Comparison of ENCODE assay signal across 8 cellular contexts in the genomic region with DNA sequence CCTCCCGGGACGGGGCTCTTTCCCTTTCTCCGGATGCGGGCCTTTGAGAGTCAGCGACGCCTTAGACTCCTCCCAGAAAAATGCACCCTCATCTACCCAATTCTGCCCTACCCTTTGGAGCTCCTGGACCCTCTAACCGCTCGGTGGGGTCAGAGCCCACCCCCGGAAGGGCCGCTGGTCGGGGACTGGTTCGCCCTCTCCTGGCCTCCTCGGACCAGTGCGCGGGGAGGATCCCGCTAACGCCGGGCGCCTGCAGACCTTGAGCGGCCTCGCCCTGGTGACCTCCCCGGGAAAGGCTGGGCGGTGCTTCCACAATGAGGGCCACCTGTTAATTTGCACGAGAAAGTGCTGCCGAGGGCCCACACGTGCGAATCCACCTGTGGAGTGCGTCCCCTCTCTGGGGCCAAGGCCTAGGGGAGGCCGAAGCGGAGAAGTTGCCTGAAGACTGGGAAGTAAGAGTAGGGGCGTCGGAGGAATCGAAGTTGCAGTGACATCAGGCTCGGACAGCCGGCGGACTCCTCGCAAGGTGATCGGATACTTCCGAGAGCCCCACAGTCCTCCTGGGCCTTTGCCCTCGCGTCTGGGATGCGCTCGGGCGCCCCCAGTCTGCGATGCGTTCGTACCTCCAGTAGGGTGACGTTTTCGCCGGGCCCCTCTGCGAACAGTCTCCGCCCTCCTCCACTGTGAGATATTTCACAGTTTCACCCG.
DNase-seq lines count a peak whose midpoint lies in the region; ATAC-seq and TF ChIP-seq lines count a peak whose summit lies in the region.

No MANE protein-coding gene starts in this region.

- peaks cover 44% of the 10 kb centered on the region for H3K4me1 ChIP-seq in PC-3 (ENCODE audit: insufficient read depth, low read length)

- no peaks in the 10 kb centered on the region for H3K36me3 ChIP-seq in PC-3 (ENCODE audit: low read depth, low read length)

- no peaks in the 10 kb centered on the region for H3K27me3 ChIP-seq in PC-3 (ENCODE audit: low read length)

- no peaks in the 10 kb centered on the region for H3F3A ChIP-seq in PC-3 (ENCODE audit: low read length, unreplicated experiment)

- no TSS peak for BruUV-seq in PC-3 (replicated peaks; lab: Mats Ljungman, UMichigan)

- intact Hi-C loops in PC-3 (cut with micrococcal nuclease), result loop anchor here (1.0 to 5.0 kb wide), 6 partner anchors 43 to 681 kb away; a partner anchor contains a TSS
- intact Hi-C loops in natural killer cell (cut with micrococcal nuclease), result loop anchor here (1.0 to 10.0 kb wide), 7 partner anchors 62 to 1276 kb away; a partner anchor contains a TSS

- peak overlapping the region; percentile 63 for H3K9ac ChIP-seq in PC-3 (ENCODE audit: low read length)

- no peaks in the 10 kb centered on the region for H3K9me3 ChIP-seq in PC-3 (ENCODE audit: low read length)

- peak overlapping the region; percentile 60 for H3K27ac ChIP-seq in PC-3 (ENCODE audit: low read length)

- POLR2A ChIA-PET in PC-3 (lab: Charles Lee; ENCODE audit: unreplicated experiment), result no interaction called here

- no peaks in the 10 kb centered on the region for H3K36me3 Mint-ChIP-seq in activated T-helper 17 cell treated with anti-CD3 and anti-CD28 coated beads, Interleukin-2, amount 50 U/mL, for 72 hours (ENCODE audit: low read depth)
- H3K36me3 Mint-ChIP-seq in natural killer cell, result no peaks in the 10 kb centered on the region

- peak; percentile 60 for TF ChIP-seq CTCF in PC-3 (conservative IDR thresholded peaks at IDR 0.05; ENCODE audit: low read depth, low read length)
- TF ChIP-seq CTCF in natural killer cell (IDR thresholded peaks at IDR 0.05), result peak; percentile 81

- H2AFZ ChIP-seq in PC-3 (ENCODE audit: low read length), result peak overlapping the region; percentile 88

- no peaks in the 10 kb centered on the region for H3K9me2 ChIP-seq in PC-3 (replicated peaks; ENCODE audit: low read length)

- ATAC-seq in GM21367 (IDR thresholded peaks at IDR 0.05; ENCODE audit: unreplicated experiment) (peak; percentile 87), PC-3 (peak; percentile 68), natural killer cell (peak; percentile 92 to 98 (median 93))
- ATAC-seq in activated T-helper 17 cell treated with anti-CD3 and anti-CD28 coated beads, Interleukin-2, amount 50 U/mL, for 72 hours (replicated peaks), result peak; percentile 91

- H3K4me3 Mint-ChIP-seq in activated T-helper 17 cell treated with anti-CD3 and anti-CD28 coated beads, Interleukin-2, amount 50 U/mL, for 72 hours, result peak overlapping the region; percentile 89
- peak overlapping the region; percentile 90 for H3K4me3 Mint-ChIP-seq in natural killer cell

- H3K4me1 Mint-ChIP-seq in activated T-helper 17 cell treated with anti-CD3 and anti-CD28 coated beads, Interleukin-2, amount 50 U/mL, for 72 hours, result peaks cover 25% of the 10 kb centered on the region
- peaks cover 27 to 40% of the 10 kb centered on the region in 2 donors for H3K4me1 Mint-ChIP-seq in natural killer cell

- no peaks in the 10 kb centered on the region for H3K79me2 ChIP-seq in PC-3 (ENCODE audit: low read length)

- CTCF ChIA-PET in PC-3 (lab: Charles Lee), result interaction anchor here (0.8 to 2.5 kb wide), 6 partner anchors 75 to 640 kb away, joined by 3 to 16 read pairs (median 8); a partner anchor contains a TSS

- H3K4me2 ChIP-seq in PC-3 (ENCODE audit: low read length), result peak overlapping the region; percentile 83

- DNase-seq in D341Med (ENCODE audit: low spot score) (peak; percentile 87), HT1080 (ENCODE audit: low read depth) (peak; percentile 56), PC-3 (peak; percentile 98), fibroblast of peridontal ligament (ENCODE audit: extremely low read depth) (peak; percentile 93), natural killer cell (peak; percentile 85)
- DNase-seq in stimulated activated naive CD4-positive, alpha-beta T cell (lab: John Stamatoyannopoulos, UW), result peak; percentile 79 to 92 (median 87)

- peak overlapping the region; percentile 71 for H3K4me3 ChIP-seq in PC-3 (ENCODE audit: low read length)

- peak overlapping the region; percentile 92 for H3K27ac Mint-ChIP-seq in activated T-helper 17 cell treated with anti-CD3 and anti-CD28 coated beads, Interleukin-2, amount 50 U/mL, for 72 hours
- H3K27ac Mint-ChIP-seq in natural killer cell, result peak overlapping the region; percentile 91 to 94

- H4K20me1 ChIP-seq in PC-3 (ENCODE audit: low read length), result no peaks in the 10 kb centered on the region

- H3K27me3 Mint-ChIP-seq in activated T-helper 17 cell treated with anti-CD3 and anti-CD28 coated beads, Interleukin-2, amount 50 U/mL, for 72 hours, result peaks cover 4% of the 10 kb centered on the region
- H3K27me3 Mint-ChIP-seq in natural killer cell (ENCODE audit: low read depth in 2 of 2), result peaks cover 7 to 12% of the 10 kb centered on the region in 2 donors

- H3K9me3 Mint-ChIP-seq in activated T-helper 17 cell treated with anti-CD3 and anti-CD28 coated beads, Interleukin-2, amount 50 U/mL, for 72 hours, result no peaks in the 10 kb centered on the region
- H3K9me3 Mint-ChIP-seq in natural killer cell, result no peaks in the 10 kb centered on the region

Comparison
In these comparisons a context has a peak if more than half of its experiments do, and no peak if none do; other contexts are left out.
1. Peak in every context shown above with its lines: DNase-seq, ATAC-seq, H3K4me3 ChIP-seq and H3K27ac ChIP-seq.